1 cellular context compared by ENCODE assay signal in genomic region chrX:137427061-137427778, GRCh38.
TF ChIP-seq lines count a peak whose summit lies in the region.

No MANE protein-coding gene starts in this region.

TF ChIP-seq in WTC11, 78 proteins besides CTCF, POLR2A, EP300 and RAD21 (continued from another document):
- no peak for TF ChIP-seq ZBTB43 (CRISPR knock-in tag; IDR thresholded peaks at IDR 0.05)
